23 cellular contexts compared by ENCODE assay signal in genomic region chr1:64839732-64840405, GRCh38.
"Had no signal": no experiment of that assay in that cellular context is flagged by ENCODE, and none has a peak within 500 bp of the region (broad histone marks: within the 10 kb centered on the region; RNA-seq: fewer than 3 reads in every experiment).

No MANE protein-coding gene starts in this region.

- H3K27ac ChIP-seq: brain microvascular endothelial cell, left ventricle myocardium inferior, neutrophil, pancreas, sigmoid colon, thyroid gland had no signal

- H3K9me3 Mint-ChIP-seq: activated CD4-positive, alpha-beta memory T cell treated with anti-CD3 and anti-CD28 coated beads, Interleukin-2, amount 10 ng/mL, durations not matched to agents 7 days and 5 days; central memory CD8-positive, alpha-beta T cell; T-cell had no signal

- H3K27me3 ChIP-seq: brain microvascular endothelial cell, neutrophil, pancreas, sigmoid colon, thyroid gland had no signal

- ATAC-seq: activated CD8-positive, alpha-beta memory T cell treated with anti-CD3 and anti-CD28 coated beads, Interleukin-2, amount 10 ng/mL, durations not matched to agents 7 days and 5 days; pancreas; T-cell had no signal

- H3K4me1 Mint-ChIP-seq: activated CD4-positive, alpha-beta memory T cell treated with anti-CD3 and anti-CD28 coated beads, Interleukin-2, amount 10 ng/mL, durations not matched to agents 7 days and 5 days; activated CD8-positive, alpha-beta memory T cell treated with anti-CD3 and anti-CD28 coated beads, Interleukin-2, amount 10 ng/mL, durations not matched to agents 7 days and 5 days; central memory CD8-positive, alpha-beta T cell had no signal

- H3K9me3 ChIP-seq: left ventricle myocardium inferior, neutrophil, pancreas, sigmoid colon, thyroid gland had no signal

- H3K4me3 Mint-ChIP-seq: activated CD4-positive, alpha-beta memory T cell treated with anti-CD3 and anti-CD28 coated beads, Interleukin-2, amount 10 ng/mL, durations not matched to agents 7 days and 5 days; activated CD8-positive, alpha-beta memory T cell treated with anti-CD3 and anti-CD28 coated beads, Interleukin-2, amount 10 ng/mL, durations not matched to agents 7 days and 5 days; central memory CD8-positive, alpha-beta T cell; T-cell had no signal

- DNase-seq: activated CD4-positive, alpha-beta memory T cell treated with anti-CD3 and anti-CD28 coated beads, Interleukin-2, amount 10 ng/mL, durations not matched to agents 7 days and 5 days; activated CD4-positive, alpha-beta T cell treated with anti-CD3 and anti-CD28 coated beads for 48 hours; activated CD4-positive, CD25-positive, alpha-beta regulatory T cell; activated CD8-positive, alpha-beta memory T cell treated with anti-CD3 and anti-CD28 coated beads, Interleukin-2, amount 10 ng/mL, durations not matched to agents 7 days and 5 days; activated effector memory CD4-positive, alpha-beta T cell treated with anti-CD3 and anti-CD28 coated beads, Interleukin-2, amount 50 U/mL, for 16 hours; activated naive CD4-positive, alpha-beta T cell treated with anti-CD3 and anti-CD28 coated beads, Interleukin-2, amount 50 U/mL, for 16 hours; activated T-cell treated with anti-CD3 and anti-CD28 coated beads, Interleukin-2, amount 50 U/mL, for 48 hours; aorta; brain microvascular endothelial cell; effector memory CD4-positive, alpha-beta T cell; foreskin fibroblast; glutamatergic neuron; hippocampal formation; left ventricle myocardium inferior; mammary epithelial cell; pancreas; sigmoid colon; stimulated activated naive CD4-positive, alpha-beta T cell treated with Interleukin-2 at 50 U/mL for 16 hours; T-cell; T-helper 9 cell; thyroid gland had no signal

- H3K4me1 ChIP-seq: pancreas, sigmoid colon had no signal

- H3K27ac Mint-ChIP-seq: activated CD4-positive, alpha-beta memory T cell treated with anti-CD3 and anti-CD28 coated beads, Interleukin-2, amount 10 ng/mL, durations not matched to agents 7 days and 5 days had no signal

- H3K4me3 ChIP-seq: left ventricle myocardium inferior, pancreas, sigmoid colon, thyroid gland had no signal

- H3K27me3 Mint-ChIP-seq: activated CD4-positive, alpha-beta memory T cell treated with anti-CD3 and anti-CD28 coated beads, Interleukin-2, amount 10 ng/mL, durations not matched to agents 7 days and 5 days; activated CD8-positive, alpha-beta memory T cell treated with anti-CD3 and anti-CD28 coated beads, Interleukin-2, amount 10 ng/mL, durations not matched to agents 7 days and 5 days; central memory CD8-positive, alpha-beta T cell; T-cell had no signal
